ENCODE assay signal across 8 cellular contexts in genomic region chr4:105146286-105147219, GRCh38. TPM values are rescaled to one million over a fixed set of nuclear protein-coding genes. Genes with fewer than 3 reads are reported as not detected.
DNase-seq lines count a peak whose midpoint lies in the region; ATAC-seq and TF ChIP-seq lines count a peak whose summit lies in the region.

TSS of gene TET2 (plus strand) at chr4:105146876. CDS start at chr4:105233943, 87,067 bp downstream.

- H3K4me3 ChIP-seq in PC-9 (peak within 1 kb of the TSS; percentile 97), mucosa of rectum (ENCODE audit: low read length in 2 of 2) (peak within 1 kb of the TSS; percentile 100)

- CTCF ChIA-PET in PC-9 (lab: Charles Lee), result interaction anchor here (0.6 kb wide), 2 partner anchors 112 to 1067 kb away, joined by 3 read pairs; no protein-coding TSS in a partner anchor

- ATAC-seq in GM21529 (IDR thresholded peaks at IDR 0.05; ENCODE audit: unreplicated experiment), result peak; percentile 85

- H3F3A ChIP-seq in PC-9 (ENCODE audit: insufficient read depth, low read depth), result no peaks in the 10 kb centered on the region

- peak within 1 kb of the TSS; percentile 99 for H2AFZ ChIP-seq in PC-9

- H3K4me1 ChIP-seq in PC-9 (replicated peaks; ENCODE audit: insufficient read depth) (peaks cover 19% of the 10 kb centered on the region; the same call in 1 of the 2 replicates), mucosa of rectum (ENCODE audit: control insufficient read depth in 2 of 2, insufficient read depth in 2 of 2, low read length in 2 of 2) (peaks cover 6 to 12% of the 10 kb centered on the region in 2 donors)

- TF ChIP-seq CTCF in PC-9 (conservative IDR thresholded peaks at IDR 0.05), result no peak

- H3K9ac ChIP-seq in mucosa of rectum (ENCODE audit: low read depth in 1 of 2, low read length in 2 of 2), result peak within 1 kb of the TSS; percentile 98 to 100

- DNase-seq in DMS 273 treated with DMSO at 0.1 percent for 48 hours (lab: John Stamatoyannopoulos, UW) (peak; percentile 53), HuH-7.5 (ENCODE audit: low spot score) (peak; percentile 42), PC-9 (peak; percentile 43 to 55), erythroblast (lab: John Stamatoyannopoulos, UW) (peak; percentile 84 to 87)
- peak; percentile 80 for DNase-seq in activated T-cell treated with anti-CD3 and anti-CD28 coated beads, Interleukin-2, amount 50 U/mL, for 1 hour
- peak; percentile 72 for DNase-seq in stimulated activated CD8-positive, alpha-beta memory T cell treated with anti-CD3 and anti-CD28 coated beads, Interleukin-4, amount 100 ng/mL, for 24 hours (ENCODE audit: low read depth)

- H3K27ac ChIP-seq in PC-9 (peak within 1 kb of the TSS; percentile 34; the same call in 1 of the 2 replicates), mucosa of rectum (ENCODE audit: low read depth in 2 of 2, low read length in 2 of 2) (peak within 1 kb of the TSS; percentile 84 to 88)

- H3K79me2 ChIP-seq in PC-9 (ENCODE audit: low read depth), result peaks cover 16% of the 10 kb centered on the region

- BruUV-seq in PC-9 (replicated peaks; lab: Mats Ljungman, UMichigan), result no TSS peak

- no peaks in the 10 kb centered on the region for H3K9me2 ChIP-seq in PC-9 (ENCODE audit: insufficient read depth)

- H3K27me3 ChIP-seq in PC-9 (ENCODE audit: insufficient read depth, low read depth) (no peaks in the 10 kb centered on the region), mucosa of rectum (ENCODE audit: control insufficient read depth in 2 of 2, insufficient read depth in 2 of 2, low read length in 2 of 2) (no peaks in the 10 kb centered on the region)

- peak within 1 kb of the TSS; percentile 92 for H3K4me2 ChIP-seq in PC-9

- H3K9me3 ChIP-seq in PC-9 (ENCODE audit: insufficient read depth, low read depth), result no peaks in the 10 kb centered on the region
- H3K9me3 ChIP-seq in mucosa of rectum (ENCODE audit: control insufficient read depth in 2 of 2, low read length in 2 of 2), result no peaks in the 10 kb centered on the region

- peak; percentile 87 for TF ChIP-seq POLR2A in erythroblast (IDR thresholded peaks at IDR 0.05; ENCODE audit: low read length)

- no peaks in the 10 kb centered on the region for H3K36me3 ChIP-seq in PC-9 (ENCODE audit: low read depth)
- H3K36me3 ChIP-seq in mucosa of rectum (ENCODE audit: control insufficient read depth in 2 of 2, insufficient read depth in 2 of 2, low read length in 2 of 2), result no peaks in the 10 kb centered on the region

- H4K20me1 ChIP-seq in PC-9 (ENCODE audit: insufficient read depth), result no peaks in the 10 kb centered on the region

- intact Hi-C loops in PC-9 (cut with micrococcal nuclease; ENCODE audit: unreplicated experiment), result loop anchor here (2.0 to 5.0 kb wide), 2 partner anchors 86 to 326 kb away; partner anchors contain the start of gene PPA2

- POLR2A ChIA-PET in PC-9 (lab: Charles Lee; ENCODE audit: unreplicated experiment), result no interaction called here

RNA-seq across cellular contexts. Expression of gene TET2, which starts in this region (rescaled TPM):
- 5.2 and 6.6 TPM in 2 replicates for total RNA-seq in PC-9 (2021)

Comparison
In these comparisons a context has a peak if more than half of its experiments do, and no peak if none do; other contexts are left out.
1. Peak in every context shown above with its lines: DNase-seq, ATAC-seq, H3K4me3 ChIP-seq and H3K27ac ChIP-seq.